14 cellular contexts compared by ENCODE assay signal in genomic region chr17:1067282-1067956, GRCh38.
DNase-seq lines count a peak whose midpoint lies in the region; ATAC-seq and TF ChIP-seq lines count a peak whose summit lies in the region.
"Had no signal": no experiment of that assay in that cellular context is flagged by ENCODE, and none has a peak within 500 bp of the region (broad histone marks: within the 10 kb centered on the region; RNA-seq: fewer than 3 reads in every experiment).

No MANE protein-coding gene starts in this region.

- TF ChIP-seq CTCF in fibroblast of villous mesenchyme (IDR thresholded peaks at IDR 0.05; ENCODE audit: insufficient read depth, low read depth, low read length) (no peak), mucosa of descending colon (IDR thresholded peaks at IDR 0.05) (no peak), transverse colon (IDR thresholded peaks at IDR 0.05) (no peak)

- in situ Hi-C loops in transverse colon (cut with MboI; ENCODE audit: low pct_ligation_motif_present in 1 of 4, low pct_unique_long_range_greater_than_20kb in 1 of 4, low sequenced_read_pairs in 3 of 4): no loop called here

- H3K36me3 ChIP-seq in mucosa of descending colon (ENCODE audit: low read depth) (peaks cover 18% of the 10 kb centered on the region), transverse colon (peaks cover 0 to 53% (median 27%) of the 10 kb centered on the region in 4 donors)

- intact Hi-C loops in mucosa of descending colon (cut with DNase I, micrococcal nuclease) (no loop called here), transverse colon (cut with DNase I; ENCODE audit: low total_unique reads) (no loop called here)

- DNase-seq in HPDE6-E6E7 (ENCODE audit: extremely low spot score) (peak; percentile 99), SW480 (ENCODE audit: low spot score) (peak; percentile 87), fibroblast of villous mesenchyme (ENCODE audit: low read depth) (peak; percentile 20), mucosa of descending colon (peak in 2 of 3 donors; percentile 10 to 40), transverse colon (no peak), NCI-H1048 (lab: John Stamatoyannopoulos, UW) (no peak)
- DNase-seq: activated naive CD4-positive, alpha-beta T cell treated with anti-CD3 and anti-CD28 coated beads for 36 hours; MG63; NCI-H2081 treated with DMSO at 0.1 percent for 48 hours; NCI-H748 treated with DMSO at 0.1 percent for 48 hours; sigmoid colon had no signal

- H3K27ac ChIP-seq in transverse colon: no peak overlapping the region
- H3K27ac ChIP-seq: neutrophil, sigmoid colon had no signal

- WGBS in transverse colon (ENCODE audit: low coverage in 1 of 2), 2 donors: 94 to 96% methylated on average over 7 to 10 of the region's 10 CpGs

- TF ChIP-seq EP300 in transverse colon (IDR thresholded peaks at IDR 0.05; ENCODE audit: low read depth): no peak

- ATAC-seq in mucosa of descending colon (peak; percentile 61), GM21360 (IDR thresholded peaks at IDR 0.05; ENCODE audit: unreplicated experiment) (no peak), HG02623 (IDR thresholded peaks at IDR 0.05; ENCODE audit: unreplicated experiment) (no peak)

- no peaks in the 10 kb centered on the region for H3K9me3 ChIP-seq in mucosa of descending colon
- H3K9me3 ChIP-seq in transverse colon: no peaks in the 10 kb centered on the region
- H3K9me3 ChIP-seq: MG63, neutrophil, sigmoid colon had no signal

- H3K27me3 ChIP-seq in transverse colon: no peaks in the 10 kb centered on the region
- H3K27me3 ChIP-seq: MG63, neutrophil, sigmoid colon had no signal

- H3K4me1 ChIP-seq in mucosa of descending colon (ENCODE audit: low read depth) (no peaks in the 10 kb centered on the region), transverse colon (no peaks in the 10 kb centered on the region)
- H3K4me1 ChIP-seq: sigmoid colon had no signal

- H3K4me3 ChIP-seq in fibroblast of villous mesenchyme (ENCODE audit: low read depth, low read length) (no peak overlapping the region), mucosa of descending colon (no peak overlapping the region), transverse colon (no peak overlapping the region)
- H3K4me3 ChIP-seq: MG63, sigmoid colon had no signal

- no peak for TF ChIP-seq POLR2A in transverse colon (IDR thresholded peaks at IDR 0.05)

Comparison
In these comparisons a context has a peak if more than half of its experiments do, and no peak if none do; other contexts are left out.
1. DNase-seq: peak in HPDE6-E6E7 (single experiment), SW480 (single experiment), fibroblast of villous mesenchyme (single experiment) and mucosa of descending colon (2 of 3); none in transverse colon (single experiment) and NCI-H1048 (single experiment).